Comparison of ENCODE assay signal across 1 cellular context in genomic region chr10:79179404-79180309, GRCh38.
TF ChIP-seq lines count a peak whose summit lies in the region.

No MANE protein-coding gene starts in this region.

TF ChIP-seq in GM23338, 12 proteins besides CTCF, POLR2A, EP300 and RAD21:
- TF ChIP-seq ZNF462 (CRISPR knock-in tag; IDR thresholded peaks at IDR 0.05) (no peak), ZNF331 (CRISPR knock-in tag; IDR thresholded peaks at IDR 0.05; ENCODE audit: low read depth) (no peak), REST (IDR thresholded peaks at IDR 0.05; ENCODE audit: unreplicated experiment) (no peak), STAT1 (IDR thresholded peaks at IDR 0.05; ENCODE audit: unreplicated experiment) (no peak), POLR2AphosphoS5 (IDR thresholded peaks at IDR 0.05; ENCODE audit: low read depth) (no peak), JUNB (IDR thresholded peaks at IDR 0.05; ENCODE audit: unreplicated experiment) (no peak), ETS1 (IDR thresholded peaks at IDR 0.05) (no peak), EZH2 (IDR thresholded peaks at IDR 0.05; ENCODE audit: low read depth, unreplicated experiment) (no peak), NANOG (IDR thresholded peaks at IDR 0.05; ENCODE audit: borderline replicate concordance) (no peak), EZH2phosphoT487 (IDR thresholded peaks at IDR 0.05; ENCODE audit: unreplicated experiment) (no peak), CREB1 (CRISPR knock-in tag; IDR thresholded peaks at IDR 0.05; ENCODE audit: low read depth) (no peak)
